ENCODE assay signal across 20 cellular contexts in the genomic region with DNA sequence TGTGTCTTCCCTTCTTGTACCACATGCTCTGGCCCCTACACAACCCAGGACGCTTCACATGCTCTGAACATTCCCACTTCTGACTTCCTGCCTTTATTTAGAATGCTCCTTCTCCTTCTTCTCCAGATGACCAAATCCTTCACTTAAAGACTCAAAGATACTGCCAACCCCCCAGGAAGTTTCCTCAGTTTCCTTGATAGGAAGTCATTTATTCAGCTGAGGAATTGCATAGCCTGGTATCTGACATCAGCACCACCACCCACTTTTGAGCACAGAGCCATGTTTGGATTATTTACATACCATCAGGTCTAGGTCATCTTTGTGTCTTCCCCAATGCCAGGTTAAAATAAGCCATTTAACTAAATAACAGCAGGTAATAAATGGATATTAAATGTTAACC. TPM values are rescaled to one million over a fixed set of nuclear protein-coding genes. Genes with fewer than 3 reads are reported as not detected.
DNase-seq lines count a peak whose midpoint lies in the region; ATAC-seq and TF ChIP-seq lines count a peak whose summit lies in the region.
"Had no signal": no experiment of that assay in that cellular context is flagged by ENCODE, and none has a peak within 500 bp of the region (broad histone marks: within the 10 kb centered on the region; RNA-seq: fewer than 3 reads in every experiment).

No MANE protein-coding gene starts in this region.

- H3K4me3 ChIP-seq in SK-N-SH (ENCODE audit: low read depth in 2 of 2, low read length in 1 of 2) (no peak overlapping the region), fibroblast of mammary gland (ENCODE audit: control insufficient read depth, low read depth, low read length) (no peak overlapping the region), smooth muscle cell (no peak overlapping the region)
- H3K4me3 ChIP-seq: HAP-1, tibial nerve had no signal

- no peak overlapping the region for H3K27ac ChIP-seq in SK-N-SH (ENCODE audit: low read depth in 2 of 2, low read length in 1 of 2)
- H3K27ac ChIP-seq in smooth muscle cell (ENCODE audit: low read depth): peak overlapping the region; percentile 33
- H3K27ac ChIP-seq: epithelial cell of prostate, tibial nerve had no signal

- TF ChIP-seq CTCF in SK-N-SH (IDR thresholded peaks at IDR 0.05): no peak
- no peak for TF ChIP-seq CTCF in fibroblast of mammary gland (conservative IDR thresholded peaks at IDR 0.05; ENCODE audit: control insufficient read depth, insufficient read depth, low read depth, low read length)
- no peak for TF ChIP-seq CTCF in smooth muscle cell (IDR thresholded peaks at IDR 0.05; ENCODE audit: borderline replicate concordance, insufficient read depth, poor library complexity, severe bottlenecking)

- CTCF ChIA-PET in SK-N-SH (lab: Yijun Ruan, JAX): no interaction called here

- WGBS in SK-N-SH (ENCODE audit: low lambda C conversion rate): 91% methylated on average over 1 of the region's 1 CpG
- 82% methylated on average over 1 of the region's 1 CpG for WGBS in smooth muscle cell (ENCODE audit: low lambda C conversion rate)

- POLR2A ChIA-PET in SK-N-SH (lab: Yijun Ruan, JAX): no interaction called here

- no peaks in the 10 kb centered on the region; a peak in 1 of 4 replicates for H3K4me1 ChIP-seq in SK-N-SH (ENCODE audit: control insufficient read depth in 1 of 2, insufficient read depth in 2 of 2, low read depth in 1 of 2, low read length in 1 of 2)
- peaks cover 19% of the 10 kb centered on the region for H3K4me1 ChIP-seq in smooth muscle cell (ENCODE audit: low read depth)
- H3K4me1 ChIP-seq: HAP-1, tibial nerve had no signal

- no peaks in the 10 kb centered on the region for H3K9me2 ChIP-seq in SK-N-SH

- no peaks in the 10 kb centered on the region for H3K27me3 ChIP-seq in SK-N-SH (ENCODE audit: insufficient read depth)
- H3K27me3 ChIP-seq in smooth muscle cell (ENCODE audit: low read depth): no peaks in the 10 kb centered on the region
- H3K27me3 ChIP-seq: tibial nerve had no signal

- no peaks in the 10 kb centered on the region for H3K79me2 ChIP-seq in SK-N-SH (ENCODE audit: insufficient read depth)
- H3K79me2 ChIP-seq in smooth muscle cell (ENCODE audit: low read depth): no peaks in the 10 kb centered on the region

- peak overlapping the region; percentile 49; the same call in 1 of the 2 replicates for H2AFZ ChIP-seq in SK-N-SH (ENCODE audit: low read depth)
- H2AFZ ChIP-seq in smooth muscle cell (ENCODE audit: low read depth): no peak overlapping the region

- H3K36me3 ChIP-seq in SK-N-SH (replicated peaks in 1 of 2; ENCODE audit: control insufficient read depth in 1 of 2, insufficient read depth in 2 of 2, low read length in 1 of 2): no peaks in the 10 kb centered on the region
- H3K36me3 ChIP-seq in smooth muscle cell (ENCODE audit: low read depth): no peaks in the 10 kb centered on the region
- H3K36me3 ChIP-seq: HAP-1, tibial nerve had no signal

- H3F3A ChIP-seq in SK-N-SH (replicated peaks; ENCODE audit: insufficient read depth) (no peaks in the 10 kb centered on the region), smooth muscle cell (ENCODE audit: low read depth) (no peaks in the 10 kb centered on the region)

- H3K4me2 ChIP-seq in SK-N-SH (no peak overlapping the region), smooth muscle cell (peak overlapping the region; percentile 24)

- peak; percentile 12 for DNase-seq in GM04503 (ENCODE audit: low read depth)
- DNase-seq in SK-N-SH: no peak
- DNase-seq in fibroblast of mammary gland (ENCODE audit: low read depth): peak; percentile 9
- DNase-seq in smooth muscle cell (lab: John Stamatoyannopoulos, UW; ENCODE audit: unreplicated experiment): no peak
- DNase-seq in stimulated activated CD4-positive, alpha-beta T cell treated with anti-CD3 and anti-CD28 coated beads, Interleukin-4, amount 100 ng/mL, for 24 hours: no peak
- DNase-seq in NCI-H510A (lab: John Stamatoyannopoulos, UW): no peak
- DNase-seq: activated B cell treated with CpG ODN at 0.5 μM for 24 hours; activated naive CD4-positive, alpha-beta T cell treated with anti-CD3 and anti-CD28 coated beads for 36 hours; Karpas-422; left ventricle myocardium superior; natural killer cell; NCI-H1694; NCI-H69; right cardiac atrium; stimulated activated CD4-positive, alpha-beta T cell treated with anti-CD3 and anti-CD28 coated beads, Interleukin-2, amount 100 ng/mL, for 24 hours had no signal

- no peak for TF ChIP-seq RAD21 in SK-N-SH (IDR thresholded peaks at IDR 0.05; ENCODE audit: low read length)

- no peaks in the 10 kb centered on the region for H4K20me1 ChIP-seq in SK-N-SH (ENCODE audit: insufficient read depth)
- no peaks in the 10 kb centered on the region for H4K20me1 ChIP-seq in smooth muscle cell (ENCODE audit: low read depth)

- no peak for ATAC-seq in GM18517 (IDR thresholded peaks at IDR 0.05; ENCODE audit: unreplicated experiment)
- ATAC-seq: left ventricle myocardium superior, natural killer cell, Panc1, right cardiac atrium had no signal

- TF ChIP-seq EP300 in SK-N-SH (IDR thresholded peaks at IDR 0.05; ENCODE audit: borderline replicate concordance in 1 of 2, low read depth in 1 of 2, low read length in 1 of 2): no peak

- H3K9me3 ChIP-seq in SK-N-SH: no peaks in the 10 kb centered on the region
- no peaks in the 10 kb centered on the region for H3K9me3 ChIP-seq in smooth muscle cell (replicated peaks; ENCODE audit: low read depth)
- H3K9me3 ChIP-seq: HAP-1 had no signal

- H3K9ac ChIP-seq in SK-N-SH: no peak overlapping the region
- H3K9ac ChIP-seq in smooth muscle cell (ENCODE audit: low read depth): no peak overlapping the region

TF ChIP-seq in SK-N-SH, 30 proteins besides CTCF, POLR2A, EP300 and RAD21:
- TF ChIP-seq GABPA (IDR thresholded peaks at IDR 0.05; ENCODE audit: low read depth): no peak
- TF ChIP-seq USF2 (IDR thresholded peaks at IDR 0.05; ENCODE audit: borderline replicate concordance, low read depth, low read length): no peak
- TF ChIP-seq FOXJ3 (CRISPR knock-in tag; IDR thresholded peaks at IDR 0.05): no peak
- TF ChIP-seq, protein P1, sequence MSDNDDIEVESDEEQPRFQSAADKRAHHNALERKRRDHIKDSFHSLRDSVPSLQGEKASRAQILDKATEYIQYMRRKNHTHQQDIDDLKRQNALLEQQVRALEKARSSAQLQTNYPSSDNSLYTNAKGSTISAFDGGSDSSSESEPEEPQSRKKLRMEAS (IDR thresholded peaks at IDR 0.05; ENCODE audit: low read depth): no peak
- no peak for TF ChIP-seq RCOR1 (IDR thresholded peaks at IDR 0.05; ENCODE audit: low read length)
- no peak for TF ChIP-seq NFIC (IDR thresholded peaks at IDR 0.05; ENCODE audit: borderline replicate concordance)
- no peak for TF ChIP-seq TEAD4 (IDR thresholded peaks at IDR 0.05; ENCODE audit: borderline replicate concordance, insufficient read depth)
- no peak for TF ChIP-seq FOSL2 (IDR thresholded peaks at IDR 0.05; ENCODE audit: borderline replicate concordance, low read depth)
- no peak for TF ChIP-seq PBX3 (IDR thresholded peaks at IDR 0.05)

RNA-seq across cellular contexts. Expression of gene GFI1, which starts 42.4 kb away (rescaled TPM):
- polyA plus RNA-seq in SK-N-SH (2012; rRNA removed) (0.18 and 0.19 TPM in 2 replicates), smooth muscle cell (not detected in 2 replicates)
- 0.08 and 0.12 TPM in 2 replicates for polyA plus RNA-seq in SK-N-SH (2012; cell fraction: cytosol; rRNA removed)
- polyA plus RNA-seq in SK-N-SH (2012; cell fraction: nucleus; rRNA removed): 0.62 and 0.69 TPM in 2 replicates
- 0.13 and 0.40 TPM in 2 replicates for total RNA-seq in smooth muscle cell

Comparison
In these comparisons a context has a peak if more than half of its experiments do, and no peak if none do; other contexts are left out.
1. DNase-seq: peak in GM04503 (single experiment) and fibroblast of mammary gland (single experiment); none in SK-N-SH (single experiment), smooth muscle cell (single experiment), stimulated activated CD4-positive, alpha-beta T cell treated with anti-CD3 and anti-CD28 coated beads, Interleukin-4, amount 100 ng/mL, for 24 hours (single experiment) and NCI-H510A (single experiment).